Comparison of ENCODE assay signal across 9 cellular contexts in genomic region chr5:124056326-124057160, GRCh38.
A peak's percentile ranks its signal among the peaks of the same experiment; 100 is the strongest.
DNase-seq lines count a peak whose midpoint lies in the region; ATAC-seq and TF ChIP-seq lines count a peak whose summit lies in the region.
"Had no signal": no experiment of that assay in that cellular context is flagged by ENCODE, and none has a peak within 500 bp of the region (broad histone marks: within the 10 kb centered on the region; RNA-seq: fewer than 3 reads in every experiment).

No MANE protein-coding gene starts in this region.

- H3K27me3 ChIP-seq in GM06990 (replicated peaks; ENCODE audit: control insufficient read depth, insufficient read depth, low read length) = no peaks in the 10 kb centered on the region

- DNase-seq in GM06990 (ENCODE audit: extremely low read depth, insufficient read length) (peak; percentile 39), inferior parietal cortex (ENCODE audit: extremely low spot score) (no peak), NCI-H146 (lab: John Stamatoyannopoulos, UW) (no peak)
- DNase-seq in stimulated activated CD8-positive, alpha-beta memory T cell treated with anti-CD3 and anti-CD28 coated beads, Interleukin-4, amount 100 ng/mL, for 48 hours = no peak
- DNase-seq in activated naive CD4-positive, alpha-beta T cell treated with anti-CD3 and anti-CD28 coated beads, Interleukin-2, amount 50 U/mL, for 72 hours (ENCODE audit: low spot score in 2 of 2) = no peak

- TF ChIP-seq CTCF in GM06990 (IDR thresholded peaks at IDR 0.05; ENCODE audit: insufficient read depth, low read length, poor library complexity, severe bottlenecking) = no peak

- ATAC-seq in GM21367 (IDR thresholded peaks at IDR 0.05; ENCODE audit: unreplicated experiment) (peak; percentile 76), HG03280 (IDR thresholded peaks at IDR 0.05; ENCODE audit: unreplicated experiment) (peak; percentile 80)
- no peak for ATAC-seq in activated naive CD4-positive, alpha-beta T cell treated with anti-CD3 and anti-CD28 coated beads, Interleukin-2, amount 50 U/mL, for 72 hours

- no peaks in the 10 kb centered on the region for H3K36me3 ChIP-seq in GM06990 (ENCODE audit: control insufficient read depth, insufficient read depth, low read length)

- peaks cover 20% of the 10 kb centered on the region for H3K4me1 Mint-ChIP-seq in dendritic cell treated with granulocyte-macrophage colony-stimulating factor and Interleukin-4, amounts not matched to agents 40 ng/mL and 50 ng/mL, for 4 days (ENCODE audit: low read depth)

- H3K27ac Mint-ChIP-seq in dendritic cell treated with granulocyte-macrophage colony-stimulating factor and Interleukin-4, amounts not matched to agents 40 ng/mL and 50 ng/mL, for 4 days = peak overlapping the region; percentile 71
- no peak overlapping the region for H3K27ac Mint-ChIP-seq in activated naive CD4-positive, alpha-beta T cell treated with anti-CD3 and anti-CD28 coated beads, Interleukin-2, amount 50 U/mL, for 72 hours
- H3K27ac Mint-ChIP-seq: activated naive CD8-positive, alpha-beta T cell had no signal

- H3K9me3 Mint-ChIP-seq in dendritic cell treated with granulocyte-macrophage colony-stimulating factor and Interleukin-4, amounts not matched to agents 40 ng/mL and 50 ng/mL, for 4 days = no peaks in the 10 kb centered on the region
- peaks cover 0 to 10% of the 10 kb centered on the region in 2 donors for H3K9me3 Mint-ChIP-seq in activated naive CD4-positive, alpha-beta T cell treated with anti-CD3 and anti-CD28 coated beads, Interleukin-2, amount 50 U/mL, for 72 hours

- H3K4me3 Mint-ChIP-seq in dendritic cell treated with granulocyte-macrophage colony-stimulating factor and Interleukin-4, amounts not matched to agents 40 ng/mL and 50 ng/mL, for 4 days = no peak overlapping the region
- H3K4me3 Mint-ChIP-seq: activated naive CD8-positive, alpha-beta T cell had no signal

- H3K4me3 ChIP-seq in GM06990 (replicated peaks; ENCODE audit: low read depth, low read length) = peak overlapping the region; percentile 31

- intact Hi-C loops in dendritic cell treated with granulocyte-macrophage colony-stimulating factor and Interleukin-4, amounts not matched to agents 40 ng/mL and 50 ng/mL, for 4 days (cut with micrococcal nuclease) = no loop called here

- no peaks in the 10 kb centered on the region for H3K36me3 Mint-ChIP-seq in dendritic cell treated with granulocyte-macrophage colony-stimulating factor and Interleukin-4, amounts not matched to agents 40 ng/mL and 50 ng/mL, for 4 days (ENCODE audit: low read depth)
- H3K36me3 Mint-ChIP-seq in activated naive CD4-positive, alpha-beta T cell treated with anti-CD3 and anti-CD28 coated beads, Interleukin-2, amount 50 U/mL, for 72 hours = no peaks in the 10 kb centered on the region
- H3K36me3 Mint-ChIP-seq: activated naive CD8-positive, alpha-beta T cell had no signal

- H3K27me3 Mint-ChIP-seq in dendritic cell treated with granulocyte-macrophage colony-stimulating factor and Interleukin-4, amounts not matched to agents 40 ng/mL and 50 ng/mL, for 4 days = peaks cover 8% of the 10 kb centered on the region
- H3K27me3 Mint-ChIP-seq: activated naive CD8-positive, alpha-beta T cell had no signal

Comparison
In these comparisons a context has a peak if more than half of its experiments do, and no peak if none do; other contexts are left out.
1. ATAC-seq: peak in GM21367 (single experiment) and HG03280 (single experiment); none in activated naive CD4-positive, alpha-beta T cell treated with anti-CD3 and anti-CD28 coated beads, Interleukin-2, amount 50 U/mL, for 72 hours (0 of 2).